Comparison of ENCODE assay signal across 1 cellular context in the genomic region with DNA sequence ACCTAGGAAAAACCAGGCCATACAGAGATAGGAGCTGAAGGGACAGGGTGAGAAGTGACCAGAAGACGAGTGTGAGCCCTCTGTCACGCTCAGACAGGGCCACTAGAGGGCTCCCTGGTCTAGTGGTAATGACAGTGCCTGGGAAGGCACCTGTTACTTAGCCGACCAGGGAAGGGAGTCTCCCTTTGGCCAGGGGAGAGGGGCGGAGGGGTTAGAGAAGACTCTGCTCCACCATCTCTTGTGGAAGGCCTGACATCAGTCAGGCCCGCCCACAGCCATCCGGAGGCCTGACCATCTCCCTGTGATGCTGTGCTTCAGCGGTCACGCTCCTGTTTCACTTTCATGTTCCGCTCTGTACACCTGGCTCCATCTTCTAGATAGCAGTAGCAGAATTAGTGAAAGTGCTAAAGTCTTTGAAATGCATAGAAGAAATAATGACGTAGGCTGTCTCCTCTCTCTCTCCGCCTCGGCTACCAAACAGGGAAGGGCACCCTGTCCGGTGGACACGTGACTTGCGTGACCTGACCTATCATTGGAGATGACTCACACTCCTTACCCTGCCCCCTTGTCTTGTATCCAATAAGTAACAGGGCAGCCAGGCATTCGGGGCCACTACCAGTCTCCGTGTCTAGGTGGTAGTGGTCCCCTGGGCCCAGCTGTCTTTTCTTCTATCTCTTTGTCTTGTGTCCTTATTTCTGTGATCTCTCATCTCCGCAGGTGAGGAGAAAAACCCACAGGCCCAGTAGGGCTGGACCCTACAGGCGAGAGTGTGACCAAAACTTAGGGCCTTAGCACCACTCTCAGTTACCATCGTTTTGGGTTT.
TF ChIP-seq lines count a peak whose summit lies in the region.

No MANE protein-coding gene starts in this region.

TF ChIP-seq in GM12878, 131 proteins besides CTCF, POLR2A, EP300 and RAD21 (continued from another document and continues in another):
- TF ChIP-seq IKZF2 (IDR thresholded peaks at IDR 0.05), result peak; percentile 91 to 93
- no peak for TF ChIP-seq NRF1 (conservative IDR thresholded peaks at IDR 0.05; ENCODE audit: low read depth, low read length)
- TF ChIP-seq, protein P1, sequence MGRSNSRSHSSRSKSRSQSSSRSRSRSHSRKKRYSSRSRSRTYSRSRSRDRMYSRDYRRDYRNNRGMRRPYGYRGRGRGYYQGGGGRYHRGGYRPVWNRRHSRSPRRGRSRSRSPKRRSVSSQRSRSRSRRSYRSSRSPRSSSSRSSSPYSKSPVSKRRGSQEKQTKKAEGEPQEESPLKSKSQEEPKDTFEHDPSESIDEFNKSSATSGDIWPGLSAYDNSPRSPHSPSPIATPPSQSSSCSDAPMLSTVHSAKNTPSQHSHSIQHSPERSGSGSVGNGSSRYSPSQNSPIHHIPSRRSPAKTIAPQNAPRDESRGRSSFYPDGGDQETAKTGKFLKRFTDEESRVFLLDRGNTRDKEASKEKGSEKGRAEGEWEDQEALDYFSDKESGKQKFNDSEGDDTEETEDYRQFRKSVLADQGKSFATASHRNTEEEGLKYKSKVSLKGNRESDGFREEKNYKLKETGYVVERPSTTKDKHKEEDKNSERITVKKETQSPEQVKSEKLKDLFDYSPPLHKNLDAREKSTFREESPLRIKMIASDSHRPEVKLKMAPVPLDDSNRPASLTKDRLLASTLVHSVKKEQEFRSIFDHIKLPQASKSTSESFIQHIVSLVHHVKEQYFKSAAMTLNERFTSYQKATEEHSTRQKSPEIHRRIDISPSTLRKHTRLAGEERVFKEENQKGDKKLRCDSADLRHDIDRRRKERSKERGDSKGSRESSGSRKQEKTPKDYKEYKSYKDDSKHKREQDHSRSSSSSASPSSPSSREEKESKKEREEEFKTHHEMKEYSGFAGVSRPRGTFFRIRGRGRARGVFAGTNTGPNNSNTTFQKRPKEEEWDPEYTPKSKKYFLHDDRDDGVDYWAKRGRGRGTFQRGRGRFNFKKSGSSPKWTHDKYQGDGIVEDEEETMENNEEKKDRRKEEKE (IDR thresholded peaks at IDR 0.05), result no peak
- no peak for TF ChIP-seq SUPT20H (IDR thresholded peaks at IDR 0.05; ENCODE audit: borderline replicate concordance, control insufficient read depth, low read depth, low read length)
- no peak for TF ChIP-seq STAT3 (IDR thresholded peaks at IDR 0.05; ENCODE audit: low read depth, low read length)
- no peak for TF ChIP-seq ZNF622 (IDR thresholded peaks at IDR 0.05)
- no peak; the same call in 1 of the 2 replicates for TF ChIP-seq CHD2 (IDR thresholded peaks at IDR 0.05; ENCODE audit: borderline replicate concordance, low read depth, low read length)
- TF ChIP-seq SUZ12 (IDR thresholded peaks at IDR 0.05; ENCODE audit: unreplicated experiment), result no peak
- no peak for TF ChIP-seq CREB1 (IDR thresholded peaks at IDR 0.05; ENCODE audit: low read depth)
- no peak; the same call in 1 of the 2 replicates for TF ChIP-seq TARDBP (IDR thresholded peaks at IDR 0.05; ENCODE audit: borderline replicate concordance)
- TF ChIP-seq FOXM1 (IDR thresholded peaks at IDR 0.05; ENCODE audit: low read depth, low read length), result no peak
- TF ChIP-seq ZNF207 (IDR thresholded peaks at IDR 0.05; ENCODE audit: borderline replicate concordance), result no peak
- TF ChIP-seq, protein P2, sequence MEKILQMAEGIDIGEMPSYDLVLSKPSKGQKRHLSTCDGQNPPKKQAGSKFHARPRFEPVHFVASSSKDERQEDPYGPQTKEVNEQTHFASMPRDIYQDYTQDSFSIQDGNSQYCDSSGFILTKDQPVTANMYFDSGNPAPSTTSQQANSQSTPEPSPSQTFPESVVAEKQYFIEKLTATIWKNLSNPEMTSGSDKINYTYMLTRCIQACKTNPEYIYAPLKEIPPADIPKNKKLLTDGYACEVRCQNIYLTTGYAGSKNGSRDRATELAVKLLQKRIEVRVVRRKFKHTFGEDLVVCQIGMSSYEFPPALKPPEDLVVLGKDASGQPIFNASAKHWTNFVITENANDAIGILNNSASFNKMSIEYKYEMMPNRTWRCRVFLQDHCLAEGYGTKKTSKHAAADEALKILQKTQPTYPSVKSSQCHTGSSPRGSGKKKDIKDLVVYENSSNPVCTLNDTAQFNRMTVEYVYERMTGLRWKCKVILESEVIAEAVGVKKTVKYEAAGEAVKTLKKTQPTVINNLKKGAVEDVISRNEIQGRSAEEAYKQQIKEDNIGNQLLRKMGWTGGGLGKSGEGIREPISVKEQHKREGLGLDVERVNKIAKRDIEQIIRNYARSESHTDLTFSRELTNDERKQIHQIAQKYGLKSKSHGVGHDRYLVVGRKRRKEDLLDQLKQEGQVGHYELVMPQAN (conservative IDR thresholded peaks at IDR 0.05), result peak; percentile 24; the same call in 1 of the 2 replicates
- no peak for TF ChIP-seq CHD1 (IDR thresholded peaks at IDR 0.05; ENCODE audit: low read depth, low read length)
- no peak for TF ChIP-seq TBL1XR1 (IDR thresholded peaks at IDR 0.05; ENCODE audit: low read depth, low read length)
- TF ChIP-seq ZBED1 (IDR thresholded peaks at IDR 0.05; ENCODE audit: borderline replicate concordance), result peak; percentile 88; the same call in 1 of the 2 replicates
- no peak for TF ChIP-seq BMI1 (IDR thresholded peaks at IDR 0.05; ENCODE audit: borderline replicate concordance)
- TF ChIP-seq ZNF274 (IDR thresholded peaks at IDR 0.05; ENCODE audit: insufficient read depth, insufficient read length), result no peak
- TF ChIP-seq, protein P3, sequence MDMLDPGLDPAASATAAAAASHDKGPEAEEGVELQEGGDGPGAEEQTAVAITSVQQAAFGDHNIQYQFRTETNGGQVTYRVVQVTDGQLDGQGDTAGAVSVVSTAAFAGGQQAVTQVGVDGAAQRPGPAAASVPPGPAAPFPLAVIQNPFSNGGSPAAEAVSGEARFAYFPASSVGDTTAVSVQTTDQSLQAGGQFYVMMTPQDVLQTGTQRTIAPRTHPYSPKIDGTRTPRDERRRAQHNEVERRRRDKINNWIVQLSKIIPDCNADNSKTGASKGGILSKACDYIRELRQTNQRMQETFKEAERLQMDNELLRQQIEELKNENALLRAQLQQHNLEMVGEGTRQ (IDR thresholded peaks at IDR 0.05; ENCODE audit: borderline replicate concordance, low read depth, low read length), result peak; percentile 70
- no peak for TF ChIP-seq CHD4 (IDR thresholded peaks at IDR 0.05)
- peak; percentile 58; the same call in 1 of the 2 replicates for TF ChIP-seq SMAD5 (IDR thresholded peaks at IDR 0.05; ENCODE audit: low read depth)
- TF ChIP-seq, protein P4, sequence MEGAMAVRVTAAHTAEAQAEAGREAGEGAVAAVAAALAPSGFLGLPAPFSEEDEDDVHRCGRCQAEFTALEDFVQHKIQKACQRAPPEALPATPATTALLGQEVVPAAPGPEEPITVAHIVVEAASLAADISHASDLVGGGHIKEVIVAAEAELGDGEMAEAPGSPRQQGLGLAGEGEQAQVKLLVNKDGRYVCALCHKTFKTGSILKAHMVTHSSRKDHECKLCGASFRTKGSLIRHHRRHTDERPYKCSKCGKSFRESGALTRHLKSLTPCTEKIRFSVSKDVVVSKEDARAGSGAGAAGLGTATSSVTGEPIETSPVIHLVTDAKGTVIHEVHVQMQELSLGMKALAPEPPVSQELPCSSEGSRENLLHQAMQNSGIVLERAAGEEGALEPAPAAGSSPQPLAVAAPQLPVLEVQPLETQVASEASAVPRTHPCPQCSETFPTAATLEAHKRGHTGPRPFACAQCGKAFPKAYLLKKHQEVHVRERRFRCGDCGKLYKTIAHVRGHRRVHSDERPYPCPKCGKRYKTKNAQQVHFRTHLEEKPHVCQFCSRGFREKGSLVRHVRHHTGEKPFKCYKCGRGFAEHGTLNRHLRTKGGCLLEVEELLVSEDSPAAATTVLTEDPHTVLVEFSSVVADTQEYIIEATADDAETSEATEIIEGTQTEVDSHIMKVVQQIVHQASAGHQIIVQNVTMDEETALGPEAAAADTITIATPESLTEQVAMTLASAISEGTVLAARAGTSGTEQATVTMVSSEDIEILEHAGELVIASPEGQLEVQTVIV (IDR thresholded peaks at IDR 0.05; ENCODE audit: borderline replicate concordance, partially characterized antibody), result no peak
- TF ChIP-seq ZNF217 (IDR thresholded peaks at IDR 0.05), result no peak; the same call in 1 of the 2 replicates
- no peak for TF ChIP-seq PAX8 (IDR thresholded peaks at IDR 0.05)
- TF ChIP-seq EED (IDR thresholded peaks at IDR 0.05; ENCODE audit: low read depth), result peak; percentile 91
- TF ChIP-seq, protein P5, sequence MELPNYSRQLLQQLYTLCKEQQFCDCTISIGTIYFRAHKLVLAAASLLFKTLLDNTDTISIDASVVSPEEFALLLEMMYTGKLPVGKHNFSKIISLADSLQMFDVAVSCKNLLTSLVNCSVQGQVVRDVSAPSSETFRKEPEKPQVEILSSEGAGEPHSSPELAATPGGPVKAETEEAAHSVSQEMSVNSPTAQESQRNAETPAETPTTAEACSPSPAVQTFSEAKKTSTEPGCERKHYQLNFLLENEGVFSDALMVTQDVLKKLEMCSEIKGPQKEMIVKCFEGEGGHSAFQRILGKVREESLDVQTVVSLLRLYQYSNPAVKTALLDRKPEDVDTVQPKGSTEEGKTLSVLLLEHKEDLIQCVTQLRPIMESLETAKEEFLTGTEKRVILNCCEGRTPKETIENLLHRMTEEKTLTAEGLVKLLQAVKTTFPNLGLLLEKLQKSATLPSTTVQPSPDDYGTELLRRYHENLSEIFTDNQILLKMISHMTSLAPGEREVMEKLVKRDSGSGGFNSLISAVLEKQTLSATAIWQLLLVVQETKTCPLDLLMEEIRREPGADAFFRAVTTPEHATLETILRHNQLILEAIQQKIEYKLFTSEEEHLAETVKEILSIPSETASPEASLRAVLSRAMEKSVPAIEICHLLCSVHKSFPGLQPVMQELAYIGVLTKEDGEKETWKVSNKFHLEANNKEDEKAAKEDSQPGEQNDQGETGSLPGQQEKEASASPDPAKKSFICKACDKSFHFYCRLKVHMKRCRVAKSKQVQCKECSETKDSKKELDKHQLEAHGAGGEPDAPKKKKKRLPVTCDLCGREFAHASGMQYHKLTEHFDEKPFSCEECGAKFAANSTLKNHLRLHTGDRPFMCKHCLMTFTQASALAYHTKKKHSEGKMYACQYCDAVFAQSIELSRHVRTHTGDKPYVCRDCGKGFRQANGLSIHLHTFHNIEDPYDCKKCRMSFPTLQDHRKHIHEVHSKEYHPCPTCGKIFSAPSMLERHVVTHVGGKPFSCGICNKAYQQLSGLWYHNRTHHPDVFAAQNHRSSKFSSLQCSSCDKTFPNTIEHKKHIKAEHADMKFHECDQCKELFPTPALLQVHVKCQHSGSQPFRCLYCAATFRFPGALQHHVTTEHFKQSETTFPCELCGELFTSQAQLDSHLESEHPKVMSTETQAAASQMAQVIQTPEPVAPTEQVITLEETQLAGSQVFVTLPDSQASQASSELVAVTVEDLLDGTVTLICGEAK (IDR thresholded peaks at IDR 0.05; ENCODE audit: borderline replicate concordance), result no peak; the same call in 1 of the 2 replicates
- peak; percentile 85 for TF ChIP-seq SMARCA5 (IDR thresholded peaks at IDR 0.05)
- TF ChIP-seq, protein P6, sequence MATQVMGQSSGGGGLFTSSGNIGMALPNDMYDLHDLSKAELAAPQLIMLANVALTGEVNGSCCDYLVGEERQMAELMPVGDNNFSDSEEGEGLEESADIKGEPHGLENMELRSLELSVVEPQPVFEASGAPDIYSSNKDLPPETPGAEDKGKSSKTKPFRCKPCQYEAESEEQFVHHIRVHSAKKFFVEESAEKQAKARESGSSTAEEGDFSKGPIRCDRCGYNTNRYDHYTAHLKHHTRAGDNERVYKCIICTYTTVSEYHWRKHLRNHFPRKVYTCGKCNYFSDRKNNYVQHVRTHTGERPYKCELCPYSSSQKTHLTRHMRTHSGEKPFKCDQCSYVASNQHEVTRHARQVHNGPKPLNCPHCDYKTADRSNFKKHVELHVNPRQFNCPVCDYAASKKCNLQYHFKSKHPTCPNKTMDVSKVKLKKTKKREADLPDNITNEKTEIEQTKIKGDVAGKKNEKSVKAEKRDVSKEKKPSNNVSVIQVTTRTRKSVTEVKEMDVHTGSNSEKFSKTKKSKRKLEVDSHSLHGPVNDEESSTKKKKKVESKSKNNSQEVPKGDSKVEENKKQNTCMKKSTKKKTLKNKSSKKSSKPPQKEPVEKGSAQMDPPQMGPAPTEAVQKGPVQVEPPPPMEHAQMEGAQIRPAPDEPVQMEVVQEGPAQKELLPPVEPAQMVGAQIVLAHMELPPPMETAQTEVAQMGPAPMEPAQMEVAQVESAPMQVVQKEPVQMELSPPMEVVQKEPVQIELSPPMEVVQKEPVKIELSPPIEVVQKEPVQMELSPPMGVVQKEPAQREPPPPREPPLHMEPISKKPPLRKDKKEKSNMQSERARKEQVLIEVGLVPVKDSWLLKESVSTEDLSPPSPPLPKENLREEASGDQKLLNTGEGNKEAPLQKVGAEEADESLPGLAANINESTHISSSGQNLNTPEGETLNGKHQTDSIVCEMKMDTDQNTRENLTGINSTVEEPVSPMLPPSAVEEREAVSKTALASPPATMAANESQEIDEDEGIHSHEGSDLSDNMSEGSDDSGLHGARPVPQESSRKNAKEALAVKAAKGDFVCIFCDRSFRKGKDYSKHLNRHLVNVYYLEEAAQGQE (IDR thresholded peaks at IDR 0.05; ENCODE audit: low read depth, low read length), result no peak
- peak; percentile 19; the same call in 1 of the 2 replicates for TF ChIP-seq BACH1 (IDR thresholded peaks at IDR 0.05; ENCODE audit: borderline replicate concordance)
- TF ChIP-seq YBX1 (IDR thresholded peaks at IDR 0.05), result no peak
- peak; percentile 62 for TF ChIP-seq YY1 (IDR thresholded peaks at IDR 0.05; ENCODE audit: low read depth, low read length)
- no peak for TF ChIP-seq ASH2L (IDR thresholded peaks at IDR 0.05; ENCODE audit: borderline replicate concordance, low read depth)
- TF ChIP-seq, protein P7, sequence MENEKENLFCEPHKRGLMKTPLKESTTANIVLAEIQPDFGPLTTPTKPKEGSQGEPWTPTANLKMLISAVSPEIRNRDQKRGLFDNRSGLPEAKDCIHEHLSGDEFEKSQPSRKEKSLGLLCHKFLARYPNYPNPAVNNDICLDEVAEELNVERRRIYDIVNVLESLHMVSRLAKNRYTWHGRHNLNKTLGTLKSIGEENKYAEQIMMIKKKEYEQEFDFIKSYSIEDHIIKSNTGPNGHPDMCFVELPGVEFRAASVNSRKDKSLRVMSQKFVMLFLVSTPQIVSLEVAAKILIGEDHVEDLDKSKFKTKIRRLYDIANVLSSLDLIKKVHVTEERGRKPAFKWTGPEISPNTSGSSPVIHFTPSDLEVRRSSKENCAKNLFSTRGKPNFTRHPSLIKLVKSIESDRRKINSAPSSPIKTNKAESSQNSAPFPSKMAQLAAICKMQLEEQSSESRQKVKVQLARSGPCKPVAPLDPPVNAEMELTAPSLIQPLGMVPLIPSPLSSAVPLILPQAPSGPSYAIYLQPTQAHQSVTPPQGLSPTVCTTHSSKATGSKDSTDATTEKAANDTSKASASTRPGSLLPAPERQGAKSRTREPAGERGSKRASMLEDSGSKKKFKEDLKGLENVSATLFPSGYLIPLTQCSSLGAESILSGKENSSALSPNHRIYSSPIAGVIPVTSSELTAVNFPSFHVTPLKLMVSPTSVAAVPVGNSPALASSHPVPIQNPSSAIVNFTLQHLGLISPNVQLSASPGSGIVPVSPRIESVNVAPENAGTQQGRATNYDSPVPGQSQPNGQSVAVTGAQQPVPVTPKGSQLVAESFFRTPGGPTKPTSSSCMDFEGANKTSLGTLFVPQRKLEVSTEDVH (IDR thresholded peaks at IDR 0.05; ENCODE audit: low read depth, partially characterized antibody), result no peak
- TF ChIP-seq IRF4 (IDR thresholded peaks at IDR 0.05; ENCODE audit: low read depth, low read length), result peak; percentile 53; the same call in 1 of the 2 replicates
- no peak for TF ChIP-seq SREBF1 (IDR thresholded peaks at IDR 0.05; ENCODE audit: low read length)
- peak; percentile 79 to 94 for TF ChIP-seq BHLHE40 (IDR thresholded peaks at IDR 0.05; ENCODE audit: borderline replicate concordance in 1 of 2, low read depth in 2 of 2, low read length in 1 of 2)
